1 cellular context compared by ENCODE assay signal in the genomic region with DNA sequence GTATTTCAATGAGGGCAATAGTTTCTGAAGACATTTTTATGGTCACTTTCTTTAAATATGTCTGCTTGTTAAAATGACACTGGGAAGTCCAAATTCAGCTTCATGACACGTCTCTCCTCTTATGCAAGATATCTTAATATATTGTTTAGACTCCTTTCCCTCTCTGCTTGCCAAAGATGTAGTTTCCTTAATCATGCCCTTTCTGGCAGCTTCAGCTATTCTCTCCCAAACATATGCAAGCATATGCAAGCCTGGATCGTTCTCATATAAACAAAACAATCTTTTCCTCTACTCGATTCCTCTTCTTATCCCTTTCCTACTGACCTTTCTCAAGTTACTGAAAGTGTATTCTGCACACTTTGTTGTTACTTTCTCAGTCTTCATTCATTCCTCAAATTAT.
TF ChIP-seq lines count a peak whose summit lies in the region.

No MANE protein-coding gene starts in this region.

TF ChIP-seq in IMR-90, 13 proteins besides CTCF, POLR2A, EP300 and RAD21 (continued from another document):
- TF ChIP-seq, protein P1, sequence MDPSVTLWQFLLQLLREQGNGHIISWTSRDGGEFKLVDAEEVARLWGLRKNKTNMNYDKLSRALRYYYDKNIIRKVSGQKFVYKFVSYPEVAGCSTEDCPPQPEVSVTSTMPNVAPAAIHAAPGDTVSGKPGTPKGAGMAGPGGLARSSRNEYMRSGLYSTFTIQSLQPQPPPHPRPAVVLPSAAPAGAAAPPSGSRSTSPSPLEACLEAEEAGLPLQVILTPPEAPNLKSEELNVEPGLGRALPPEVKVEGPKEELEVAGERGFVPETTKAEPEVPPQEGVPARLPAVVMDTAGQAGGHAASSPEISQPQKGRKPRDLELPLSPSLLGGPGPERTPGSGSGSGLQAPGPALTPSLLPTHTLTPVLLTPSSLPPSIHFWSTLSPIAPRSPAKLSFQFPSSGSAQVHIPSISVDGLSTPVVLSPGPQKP (IDR thresholded peaks at IDR 0.05; ENCODE audit: borderline replicate concordance, low read depth, low read length) = no peak
- TF ChIP-seq MAFK (IDR thresholded peaks at IDR 0.05; ENCODE audit: low read depth, low read length) = no peak
- no peak for TF ChIP-seq RCOR1 (IDR thresholded peaks at IDR 0.05; ENCODE audit: insufficient replicate concordance, low read length)
- no peak for TF ChIP-seq CHD1 (IDR thresholded peaks at IDR 0.05; ENCODE audit: low read depth, low read length)
- peak; percentile 71 for TF ChIP-seq CEBPB (IDR thresholded peaks at IDR 0.05; ENCODE audit: low read depth, low read length)
- TF ChIP-seq BHLHE40 (IDR thresholded peaks at IDR 0.05; ENCODE audit: low read depth, low read length) = no peak
TF ChIP-seq in IMR-90: peak in this region for 1.
